Comparison of ENCODE assay signal across 1 cellular context in the genomic region with DNA sequence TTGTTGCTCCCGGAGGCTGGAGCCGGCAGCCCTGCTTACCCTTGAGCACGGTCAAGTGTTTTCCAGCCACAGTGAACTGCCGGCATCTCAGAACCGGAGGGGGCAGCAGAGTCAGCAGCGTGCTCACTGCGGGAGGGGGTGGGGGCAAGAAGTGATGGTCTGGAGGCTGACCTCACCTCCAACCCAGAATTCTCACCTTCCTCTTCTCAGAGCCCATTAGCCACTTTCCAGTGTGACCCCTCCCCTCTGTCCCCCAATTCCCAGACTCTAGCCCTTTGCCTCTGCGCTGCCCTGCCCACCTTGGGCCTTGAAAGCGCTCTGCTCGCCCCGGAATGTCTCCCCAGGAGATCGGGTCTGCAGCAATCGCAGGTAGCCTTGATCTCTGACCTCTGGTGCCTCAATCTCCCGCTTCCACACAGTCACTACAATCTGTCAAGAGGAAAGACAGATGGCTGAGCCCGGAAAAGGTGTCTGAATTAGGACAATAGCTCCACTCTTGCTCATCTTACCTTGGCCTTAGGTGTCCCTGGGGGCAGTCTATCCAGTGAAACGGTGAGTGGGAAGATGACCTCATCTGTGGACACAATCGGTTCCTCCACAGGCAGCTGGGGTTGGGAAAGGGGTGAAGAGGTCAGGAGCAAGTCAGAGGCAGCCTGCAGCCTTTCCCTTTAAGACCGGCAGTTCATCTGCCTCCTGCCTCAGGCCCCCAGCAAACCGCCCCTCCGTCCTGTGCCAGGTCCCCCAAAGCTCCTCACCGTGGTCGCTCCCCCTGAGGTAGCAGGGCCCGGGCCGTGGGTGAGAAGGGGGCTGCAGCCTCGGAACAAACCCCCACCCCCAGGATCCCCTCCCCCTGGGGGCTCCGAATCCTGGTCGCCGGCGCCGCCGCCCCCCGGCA.
TF ChIP-seq lines count a peak whose summit lies in the region.

No MANE protein-coding gene starts in this region.

TF ChIP-seq in endothelial cell of umbilical vein, 7 proteins besides CTCF, POLR2A, EP300 and RAD21:
- TF ChIP-seq JUN (IDR thresholded peaks at IDR 0.05; ENCODE audit: borderline replicate concordance, insufficient read depth, insufficient read length, low read depth) (peak; percentile 5), FOS (IDR thresholded peaks at IDR 0.05; ENCODE audit: borderline replicate concordance, insufficient read depth, low read length) (no peak), POLR2AphosphoS5 (IDR thresholded peaks at IDR 0.05; ENCODE audit: insufficient read depth, low read depth, low read length) (peak; percentile 7)
